Comparison of ENCODE assay signal across 8 cellular contexts in genomic region chr18:80262241-80263033, GRCh38. TPM values are rescaled to one million over a fixed set of nuclear protein-coding genes. Genes with fewer than 3 reads are reported as not detected.
A peak's percentile ranks its signal among the peaks of the same experiment; 100 is the strongest.
DNase-seq lines count a peak whose midpoint lies in the region; ATAC-seq, FAIRE-seq and TF ChIP-seq lines count a peak whose summit lies in the region.
"Not testable (repeated sequence)": the region's sequence is repeated elsewhere in the genome, so short reads cannot be mapped to it uniquely, and the experiment has no call there.

No MANE protein-coding gene starts in this region.

- H3K4me1 Mint-ChIP-seq in activated CD4-positive, alpha-beta memory T cell treated with anti-CD3 and anti-CD28 coated beads, Interleukin-2, amount 10 ng/mL, durations not matched to agents 7 days and 5 days: not testable (repeated sequence)

- not testable (repeated sequence) for H3K4me2 ChIP-seq in MM.1S (ENCODE audit: low read depth, low read length); K562 (ENCODE audit: insufficient read depth, low read length)

- TF ChIP-seq POLR2A in K562 (conservative IDR thresholded peaks at IDR 0.05); sigmoid colon (IDR thresholded peaks at IDR 0.05): not testable (repeated sequence)

- not testable (repeated sequence) for H3K4me3 Mint-ChIP-seq in activated CD4-positive, alpha-beta memory T cell treated with anti-CD3 and anti-CD28 coated beads, Interleukin-2, amount 10 ng/mL, durations not matched to agents 7 days and 5 days

- H3K9ac ChIP-seq in MM.1S (ENCODE audit: low read length); K562 (ENCODE audit: insufficient read depth in 1 of 2, low read depth in 2 of 2, low read length in 2 of 2); liver (ENCODE audit: low read depth in 1 of 2, low read length in 2 of 2): not testable (repeated sequence)

- not testable (repeated sequence) for H3K27ac Mint-ChIP-seq in activated CD4-positive, alpha-beta memory T cell treated with anti-CD3 and anti-CD28 coated beads, Interleukin-2, amount 10 ng/mL, durations not matched to agents 7 days and 5 days

- POLR2A ChIA-PET in GM10248 (lab: Yijun Ruan, JAX); activated CD4-positive, alpha-beta memory T cell treated with anti-CD3 and anti-CD28 coated beads, Interleukin-2, amount 10 ng/mL, durations not matched to agents 7 days and 5 days (lab: Charles Lee); K562 (lab: Yijun Ruan, JAX): not testable (repeated sequence)

- DNase-seq in GM10248 (ENCODE audit: extremely low spot score); MM.1S; K562 (ENCODE audit: extremely low read depth in 1 of 4, low spot score in 3 of 4); fibroblast of the aortic adventitia (ENCODE audit: low read depth); sigmoid colon: not testable (repeated sequence)
- peak; percentile 38 for DNase-seq in activated CD4-positive, alpha-beta memory T cell treated with anti-CD3 and anti-CD28 coated beads, Interleukin-2, amount 10 ng/mL, durations not matched to agents 7 days and 5 days
- peak; percentile 73 for DNase-seq in urothelium cell line (ENCODE audit: low spot score)

- in situ Hi-C loops in K562 (cut with MboI): not testable (repeated sequence)

- H3K9me1 ChIP-seq in K562 (ENCODE audit: control insufficient read depth, insufficient read depth, low read length): not testable (repeated sequence)

- TF ChIP-seq CTCF in GM10248 (IDR thresholded peaks at IDR 0.05; ENCODE audit: control extremely low read depth, extremely low read depth, low read depth, missing control alignments) (peak; percentile 38), MM.1S (IDR thresholded peaks at IDR 0.05; ENCODE audit: low read length) (peak; percentile 23), K562 (IDR thresholded peaks at IDR 0.05 in 2 of 3, conservative IDR thresholded peaks at IDR 0.05 in 1 of 3; ENCODE audit: insufficient read depth in 2 of 3, low read depth in 1 of 3, low read length in 3 of 3) (peak; percentile 22 to 29 (median 27); a peak in 1 of 6 replicates), fibroblast of the aortic adventitia (IDR thresholded peaks at IDR 0.05; ENCODE audit: insufficient read depth, low read length) (peak; percentile 57), liver (IDR thresholded peaks at IDR 0.05; ENCODE audit: low read depth, low read length, missing input control) (peak; percentile 53), sigmoid colon (IDR thresholded peaks at IDR 0.05) (peak in 3 of 4 experiments; percentile 10 to 39 (median 16))

- H3K9me3 Mint-ChIP-seq in activated CD4-positive, alpha-beta memory T cell treated with anti-CD3 and anti-CD28 coated beads, Interleukin-2, amount 10 ng/mL, durations not matched to agents 7 days and 5 days: not testable (repeated sequence)

- not testable (repeated sequence) for FAIRE-seq in K562 (lab: Jason Lieb, UNC); urothelium cell line (lab: Jason Lieb, UNC)

- H2AFZ ChIP-seq in MM.1S (ENCODE audit: low read length); K562 (ENCODE audit: low read depth, low read length): not testable (repeated sequence)

- not testable (repeated sequence) for ATAC-seq in K562

- not testable (repeated sequence) for H3K9me3 ChIP-seq in MM.1S (replicated peaks; ENCODE audit: insufficient read depth, low read length); K562 (replicated peaks; ENCODE audit: control insufficient read depth, insufficient read depth, low read depth, low read length); liver (ENCODE audit: control insufficient read depth in 4 of 4, low read length in 3 of 4); sigmoid colon

- BruUV-seq in K562 (replicated peaks; lab: Mats Ljungman, UMichigan): not testable (repeated sequence)

- H3K9me2 ChIP-seq in MM.1S (replicated peaks; ENCODE audit: insufficient read depth, low read length): not testable (repeated sequence)

- CTCF ChIA-PET in GM10248 (lab: Yijun Ruan, JAX); activated CD4-positive, alpha-beta memory T cell treated with anti-CD3 and anti-CD28 coated beads, Interleukin-2, amount 10 ng/mL, durations not matched to agents 7 days and 5 days (lab: Charles Lee); K562 (lab: Yijun Ruan, JAX; ENCODE audit: low intra/inter-chr PET ratio): not testable (repeated sequence)

- intact Hi-C loops in K562 (cut with micrococcal nuclease); sigmoid colon (cut with DNase I): not testable (repeated sequence)

- H3F3A ChIP-seq in MM.1S (ENCODE audit: insufficient read depth, low read length): not testable (repeated sequence)

- WGBS in K562 (ENCODE audit: insufficient coverage, low coverage, missing lambda C conversion rate): 67% methylated on average over 21 of the region's 91 CpGs
- 58% methylated on average over 80 of the region's 91 CpGs for WGBS in liver
- 74 to 93% methylated on average over 91 of the region's 91 CpGs for WGBS in sigmoid colon, 2 donors

- H3K27me3 Mint-ChIP-seq in activated CD4-positive, alpha-beta memory T cell treated with anti-CD3 and anti-CD28 coated beads, Interleukin-2, amount 10 ng/mL, durations not matched to agents 7 days and 5 days: not testable (repeated sequence)

- not testable (repeated sequence) for TF ChIP-seq EP300 in K562 (IDR thresholded peaks at IDR 0.05; ENCODE audit: low read length); sigmoid colon (IDR thresholded peaks at IDR 0.05)

- H4K20me1 ChIP-seq in MM.1S (ENCODE audit: insufficient read depth, low read length); K562 (replicated peaks; ENCODE audit: control insufficient read depth, insufficient read depth, low read length): not testable (repeated sequence)

- not testable (repeated sequence) for H3K36me3 ChIP-seq in MM.1S (replicated peaks; ENCODE audit: insufficient read depth, low read length); K562 (ENCODE audit: control insufficient read depth, insufficient read depth, low read length); liver (ENCODE audit: control insufficient read depth in 4 of 4, insufficient read depth in 3 of 4, low read depth in 1 of 4, low read length in 3 of 4); sigmoid colon

- H3K79me2 ChIP-seq in MM.1S (ENCODE audit: low read length); K562 (ENCODE audit: control insufficient read depth, insufficient read depth, low read length): not testable (repeated sequence)

- not testable (repeated sequence) for H3K4me1 ChIP-seq in MM.1S (ENCODE audit: low read length); K562 (replicated peaks in 1 of 2; ENCODE audit: control insufficient read depth in 2 of 2, insufficient read depth in 2 of 2, low read length in 2 of 2); liver (ENCODE audit: control insufficient read depth in 4 of 4, insufficient read depth in 4 of 4, low read length in 3 of 4); sigmoid colon

- not testable (repeated sequence) for TF ChIP-seq RAD21 in K562 (CRISPR knock-in tag; conservative IDR thresholded peaks at IDR 0.05 in 1 of 2, IDR thresholded peaks at IDR 0.05 in 1 of 2)
- peak in 1 of 2 donors; percentile 6 for TF ChIP-seq RAD21 in liver (IDR thresholded peaks at IDR 0.05)

- not testable (repeated sequence) for H3K36me3 Mint-ChIP-seq in activated CD4-positive, alpha-beta memory T cell treated with anti-CD3 and anti-CD28 coated beads, Interleukin-2, amount 10 ng/mL, durations not matched to agents 7 days and 5 days (ENCODE audit: low read depth)

- not testable (repeated sequence) for H3K27me3 ChIP-seq in MM.1S (replicated peaks; ENCODE audit: insufficient read depth, low read length); K562 (ENCODE audit: control insufficient read depth in 2 of 2, insufficient read depth in 2 of 2, low read length in 2 of 2); liver (ENCODE audit: control insufficient read depth in 4 of 4, insufficient read depth in 4 of 4, low read length in 3 of 4); sigmoid colon

- H3K27ac ChIP-seq in MM.1S (ENCODE audit: low read length); K562 (ENCODE audit: extremely low read depth, low read depth, low read length); liver (ENCODE audit: low read depth in 1 of 2, low read length in 2 of 2); sigmoid colon: not testable (repeated sequence)

- H3K4me3 ChIP-seq in MM.1S (ENCODE audit: low read length); K562; fibroblast of the aortic adventitia (ENCODE audit: low read depth, low read length); liver (ENCODE audit: low read depth in 1 of 3, low read length in 3 of 3); sigmoid colon: not testable (repeated sequence)

RNA-seq across cellular contexts. Expression of gene PARD6G, which starts 15.1 kb away (rescaled TPM):
- total RNA-seq in activated CD4-positive, alpha-beta memory T cell treated with anti-CD3 and anti-CD28 coated beads, Interleukin-2, amount 10 ng/mL, durations not matched to agents 7 days and 5 days: under 1 TPM; 0.20 to 0.33 TPM
- 0.72 and 1.4 TPM in 2 replicates for total RNA-seq in K562 (2011; cell fraction: chromatin; rRNA removed; ENCODE audit: low replicate concordance)
- total RNA-seq in K562 (2011; cell fraction: nucleolus; rRNA removed): 0.83 TPM in 1 of 2 replicates, not detected in the other
- total RNA-seq in K562 (2011; cell fraction: nucleoplasm; rRNA removed): 0.46 TPM in 1 of 2 replicates, not detected in the other
- total RNA-seq in K562 (2014; rRNA removed): 0.37 and 0.73 TPM in 2 replicates
- 0.19 and 0.33 TPM in 2 replicates for total RNA-seq in K562 (2014; rRNA removed; fragmentation: Illumina TruSeq; extraction: Trizol)
- total RNA-seq in K562 (2015; rRNA removed; fragmentation: Illumina TruSeq; extraction: Trizol): 0.15 and 0.22 TPM in 2 replicates
- total RNA-seq in K562 (2021): 0.92 and 1.2 TPM in 2 replicates
- 0.26 TPM in 2 replicates for polyA plus RNA-seq in K562 (2011; rRNA removed)
- 0.18 and 0.72 TPM in 2 replicates for polyA plus RNA-seq in K562 (2011; cell fraction: cytosol; rRNA removed)
- 0.15 and 0.53 TPM in 2 replicates for polyA plus RNA-seq in K562 (2011; cell fraction: nucleus; rRNA removed)
- 0.73 and 1.4 TPM in 2 replicates for polyA plus RNA-seq in K562 (2012)
- polyA plus RNA-seq in K562 (2014; fragmentation: Illumina TruSeq; extraction: Trizol): 0.15 and 0.25 TPM in 2 replicates
- polyA plus RNA-seq in K562 (2014; fragmentation: Nextera tagmentation; extraction: Ambion mirVana): under 1 TPM; 0.03 TPM
- 0.46 and 0.76 TPM in 2 replicates for polyA plus RNA-seq in K562 (2014; rRNA removed)
- 0.24 and 0.28 TPM in 2 replicates for polyA minus RNA-seq in K562 (2011; rRNA and poly(A)+ RNA removed)
- polyA minus RNA-seq in K562 (2011; cell fraction: cytosol; rRNA and poly(A)+ RNA removed): 1.1 TPM in 1 of 2 replicates, not detected in the other
- polyA minus RNA-seq in K562 (2011; cell fraction: nucleus; rRNA and poly(A)+ RNA removed): not detected in 2 replicates
- total RNA-seq in fibroblast of the aortic adventitia (ENCODE audit: low replicate concordance): 0.54 and 2.5 TPM in 2 replicates
- 1 to 10 TPM; 2.2 to 2.4 TPM for total RNA-seq in liver
- polyA plus RNA-seq in liver: 1 to 10 TPM in 1 of 2 donors, under 1 TPM in 1; 0.96 to 1.5 TPM
- total RNA-seq in sigmoid colon: 10 to 100 TPM in 1 of 4 donors, 1 to 10 TPM in 3; 6.2 to 13.0 (median 9.6) TPM
- 1 to 10 TPM in 2 of 3 donors, not detected in 1; 1.2 to 1.8 TPM for polyA plus RNA-seq in sigmoid colon
